1 cellular context compared by ENCODE assay signal in the genomic region with DNA sequence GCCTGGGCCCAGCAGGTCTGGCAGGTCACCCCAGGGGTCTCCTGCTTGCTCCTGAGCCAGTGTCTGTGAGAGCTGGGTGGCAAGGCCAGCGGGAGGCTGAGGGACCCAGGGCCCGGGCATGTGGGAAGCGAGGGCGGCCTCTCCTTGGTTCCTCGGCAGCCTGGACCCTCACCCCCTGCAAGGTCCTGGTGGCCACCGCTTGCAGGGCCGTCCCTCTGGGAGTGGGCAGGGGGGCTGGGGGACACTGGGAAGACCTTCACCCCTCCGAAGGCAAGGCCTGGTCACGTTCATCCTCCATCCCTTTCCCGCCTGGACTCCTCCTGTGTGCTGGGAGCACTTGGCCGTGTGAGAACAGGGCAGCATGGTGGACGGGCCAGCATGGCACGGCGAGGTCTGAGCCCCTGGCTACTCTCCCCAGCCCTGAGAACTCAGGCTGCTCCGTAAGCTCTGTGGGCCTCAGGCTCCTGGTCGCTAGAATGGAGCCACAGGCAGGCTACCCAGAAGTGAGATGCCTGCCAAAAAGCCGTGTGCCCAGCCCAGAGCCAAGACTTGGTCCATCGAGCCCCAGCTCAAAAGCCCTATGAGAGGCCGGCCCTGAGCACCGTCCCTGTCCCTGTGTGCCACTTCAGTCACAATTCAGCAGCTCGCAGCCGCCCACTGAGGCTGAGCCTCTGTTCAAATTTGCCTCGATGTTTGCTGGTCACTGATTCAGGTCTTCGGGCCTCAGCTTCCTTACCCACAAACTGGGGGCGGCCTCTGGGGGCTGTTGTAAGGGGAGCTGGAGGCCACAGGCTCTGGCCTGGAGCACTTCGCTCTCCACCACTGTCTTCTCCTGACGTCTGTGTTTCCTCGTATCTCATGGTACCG.
TF ChIP-seq lines count a peak whose summit lies in the region.

No MANE protein-coding gene starts in this region.

TF ChIP-seq in HepG2, 621 proteins besides CTCF, POLR2A, EP300 and RAD21 (continued from another document):
- TF ChIP-seq, protein P1, sequence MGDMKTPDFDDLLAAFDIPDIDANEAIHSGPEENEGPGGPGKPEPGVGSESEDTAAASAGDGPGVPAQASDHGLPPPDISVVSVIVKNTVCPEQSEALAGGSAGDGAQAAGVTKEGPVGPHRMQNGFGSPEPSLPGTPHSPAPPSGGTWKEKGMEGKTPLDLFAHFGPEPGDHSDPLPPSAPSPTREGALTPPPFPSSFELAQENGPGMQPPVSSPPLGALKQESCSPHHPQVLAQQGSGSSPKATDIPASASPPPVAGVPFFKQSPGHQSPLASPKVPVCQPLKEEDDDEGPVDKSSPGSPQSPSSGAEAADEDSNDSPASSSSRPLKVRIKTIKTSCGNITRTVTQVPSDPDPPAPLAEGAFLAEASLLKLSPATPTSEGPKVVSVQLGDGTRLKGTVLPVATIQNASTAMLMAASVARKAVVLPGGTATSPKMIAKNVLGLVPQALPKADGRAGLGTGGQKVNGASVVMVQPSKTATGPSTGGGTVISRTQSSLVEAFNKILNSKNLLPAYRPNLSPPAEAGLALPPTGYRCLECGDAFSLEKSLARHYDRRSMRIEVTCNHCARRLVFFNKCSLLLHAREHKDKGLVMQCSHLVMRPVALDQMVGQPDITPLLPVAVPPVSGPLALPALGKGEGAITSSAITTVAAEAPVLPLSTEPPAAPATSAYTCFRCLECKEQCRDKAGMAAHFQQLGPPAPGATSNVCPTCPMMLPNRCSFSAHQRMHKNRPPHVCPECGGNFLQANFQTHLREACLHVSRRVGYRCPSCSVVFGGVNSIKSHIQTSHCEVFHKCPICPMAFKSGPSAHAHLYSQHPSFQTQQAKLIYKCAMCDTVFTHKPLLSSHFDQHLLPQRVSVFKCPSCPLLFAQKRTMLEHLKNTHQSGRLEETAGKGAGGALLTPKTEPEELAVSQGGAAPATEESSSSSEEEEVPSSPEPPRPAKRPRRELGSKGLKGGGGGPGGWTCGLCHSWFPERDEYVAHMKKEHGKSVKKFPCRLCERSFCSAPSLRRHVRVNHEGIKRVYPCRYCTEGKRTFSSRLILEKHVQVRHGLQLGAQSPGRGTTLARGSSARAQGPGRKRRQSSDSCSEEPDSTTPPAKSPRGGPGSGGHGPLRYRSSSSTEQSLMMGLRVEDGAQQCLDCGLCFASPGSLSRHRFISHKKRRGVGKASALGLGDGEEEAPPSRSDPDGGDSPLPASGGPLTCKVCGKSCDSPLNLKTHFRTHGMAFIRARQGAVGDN (CRISPR knock-in tag; IDR thresholded peaks at IDR 0.05) = peak; percentile 78; the same call in 1 of the 2 replicates
- TF ChIP-seq ZNF232 (CRISPR knock-in tag; IDR thresholded peaks at IDR 0.05; ENCODE audit: borderline replicate concordance) = no peak
- no peak for TF ChIP-seq MED8 (CRISPR knock-in tag; IDR thresholded peaks at IDR 0.05; ENCODE audit: insufficient replicate concordance)
TF ChIP-seq in HepG2: peak in this region for 14.
